Comparison of ENCODE assay signal across 21 cellular contexts in genomic region chr3:153602801-153603200, GRCh38.
DNase-seq lines count a peak whose midpoint lies in the region; ATAC-seq and TF ChIP-seq lines count a peak whose summit lies in the region.
"Had no signal": no experiment of that assay in that cellular context is flagged by ENCODE, and none has a peak within 500 bp of the region (broad histone marks: within the 10 kb centered on the region; RNA-seq: fewer than 3 reads in every experiment).

No MANE protein-coding gene starts in this region.

- no peak overlapping the region for H2AFZ ChIP-seq in GM23248

- H3K9me3 Mint-ChIP-seq in stimulated activated memory B cell treated with anti-CD40 and anti-IgM and Interleukin-4, amounts not matched to agents 10 μg/mL and 1 μg/mL and 100 μg/mL, for 72 hours: no peaks in the 10 kb centered on the region
- H3K9me3 Mint-ChIP-seq in naive thymus-derived CD4-positive, alpha-beta T cell: peaks cover 0 to 4% (median 0%) of the 10 kb centered on the region in 11 donors
- H3K9me3 Mint-ChIP-seq: CD4-positive, alpha-beta T cell; CD8-positive, alpha-beta memory T cell had no signal

- in situ Hi-C loops in GM23248 (cut with MboI): no loop called here

- H3K36me3 ChIP-seq in GM23248 (ENCODE audit: low read depth): no peaks in the 10 kb centered on the region
- no peaks in the 10 kb centered on the region for H3K36me3 ChIP-seq in naive thymus-derived CD4-positive, alpha-beta T cell (ENCODE audit: control insufficient read depth in 2 of 3, insufficient read depth in 3 of 3, low read length in 3 of 3)
- H3K36me3 ChIP-seq: BE2C; BLaER1 treated with 17β-estradiol and CSF1 and Interleukin-3, amounts not matched to agents 10 nM and 100 nM had no signal

- peaks cover 15% of the 10 kb centered on the region for H3K27me3 Mint-ChIP-seq in stimulated activated memory B cell treated with anti-CD40 and anti-IgM and Interleukin-4, amounts not matched to agents 10 μg/mL and 1 μg/mL and 100 μg/mL, for 72 hours
- H3K27me3 Mint-ChIP-seq in naive thymus-derived CD4-positive, alpha-beta T cell: peaks cover 0 to 17% (median 0%) of the 10 kb centered on the region in 5 donors
- H3K27me3 Mint-ChIP-seq: CD4-positive, alpha-beta T cell had no signal

- CTCF ChIA-PET in naive thymus-derived CD4-positive, alpha-beta T cell (lab: Charles Lee): no interaction called here

- H3F3A ChIP-seq in GM23248 (ENCODE audit: insufficient read depth): no peaks in the 10 kb centered on the region

- H3K9me2 ChIP-seq in GM23248 (ENCODE audit: insufficient read depth): no peaks in the 10 kb centered on the region

- no peaks in the 10 kb centered on the region for H3K79me2 ChIP-seq in GM23248 (ENCODE audit: insufficient read depth)

- H3K9ac ChIP-seq in GM23248: no peak overlapping the region
- H3K9ac ChIP-seq: BLaER1 treated with 17β-estradiol and CSF1 and Interleukin-3, amounts not matched to agents 10 nM and 100 nM had no signal

- H3K36me3 Mint-ChIP-seq in stimulated activated memory B cell treated with anti-CD40 and anti-IgM and Interleukin-4, amounts not matched to agents 10 μg/mL and 1 μg/mL and 100 μg/mL, for 72 hours: no peaks in the 10 kb centered on the region
- peaks cover 0 to 3% (median 0%) of the 10 kb centered on the region in 5 donors for H3K36me3 Mint-ChIP-seq in naive thymus-derived CD4-positive, alpha-beta T cell
- H3K36me3 Mint-ChIP-seq: CD14-positive monocyte; CD8-positive, alpha-beta memory T cell had no signal

- no peak overlapping the region for H3K4me3 Mint-ChIP-seq in stimulated activated memory B cell treated with anti-CD40 and anti-IgM and Interleukin-4, amounts not matched to agents 10 μg/mL and 1 μg/mL and 100 μg/mL, for 72 hours
- no peak overlapping the region for H3K4me3 Mint-ChIP-seq in naive thymus-derived CD4-positive, alpha-beta T cell
- H3K4me3 Mint-ChIP-seq: CD14-positive monocyte; CD4-positive, alpha-beta T cell; CD8-positive, alpha-beta memory T cell had no signal

- no peaks in the 10 kb centered on the region for H4K20me1 ChIP-seq in GM23248 (ENCODE audit: insufficient read depth)
- H4K20me1 ChIP-seq: BLaER1 treated with 17β-estradiol and CSF1 and Interleukin-3, amounts not matched to agents 10 nM and 100 nM had no signal

- H3K4me3 ChIP-seq in AG10803 (ENCODE audit: low read length): no peak overlapping the region
- no peak overlapping the region for H3K4me3 ChIP-seq in GM23248
- no peak overlapping the region for H3K4me3 ChIP-seq in fibroblast of mammary gland (ENCODE audit: control insufficient read depth, low read depth, low read length)
- H3K4me3 ChIP-seq in naive thymus-derived CD4-positive, alpha-beta T cell (ENCODE audit: low read length): no peak overlapping the region
- H3K4me3 ChIP-seq: A549; BLaER1 treated with 17β-estradiol and CSF1 and Interleukin-3, amounts not matched to agents 10 nM and 100 nM had no signal

- H3K27ac ChIP-seq in GM23248: no peak overlapping the region
- no peak overlapping the region for H3K27ac ChIP-seq in naive thymus-derived CD4-positive, alpha-beta T cell (ENCODE audit: low read depth, low read length)
- H3K27ac ChIP-seq: A549; BLaER1 treated with 17β-estradiol and CSF1 and Interleukin-3, amounts not matched to agents 10 nM and 100 nM had no signal

- H3K4me1 ChIP-seq in GM23248 (ENCODE audit: insufficient read depth): peaks cover 25% of the 10 kb centered on the region
- H3K4me1 ChIP-seq in naive thymus-derived CD4-positive, alpha-beta T cell (ENCODE audit: control insufficient read depth in 2 of 2, insufficient read depth in 2 of 2, low read length in 2 of 2): no peaks in the 10 kb centered on the region
- H3K4me1 ChIP-seq: A549, BE2C had no signal

- no peaks in the 10 kb centered on the region for H3K9me3 ChIP-seq in GM23248 (ENCODE audit: low read depth)
- H3K9me3 ChIP-seq in naive thymus-derived CD4-positive, alpha-beta T cell (ENCODE audit: control insufficient read depth in 2 of 3, low read length in 3 of 3): no peaks in the 10 kb centered on the region
- H3K9me3 ChIP-seq: A549; BE2C; BLaER1 treated with 17β-estradiol and CSF1 and Interleukin-3, amounts not matched to agents 10 nM and 100 nM had no signal

- H3K4me2 ChIP-seq in GM23248 (ENCODE audit: unreplicated experiment): no peak overlapping the region
- H3K4me2 ChIP-seq: A549; BLaER1 treated with 17β-estradiol and CSF1 and Interleukin-3, amounts not matched to agents 10 nM and 100 nM had no signal

- no peaks in the 10 kb centered on the region for H3K4me1 Mint-ChIP-seq in stimulated activated memory B cell treated with anti-CD40 and anti-IgM and Interleukin-4, amounts not matched to agents 10 μg/mL and 1 μg/mL and 100 μg/mL, for 72 hours
- peaks cover 0 to 12% (median 6%) of the 10 kb centered on the region in 7 donors for H3K4me1 Mint-ChIP-seq in naive thymus-derived CD4-positive, alpha-beta T cell

- H3K27ac Mint-ChIP-seq in stimulated activated memory B cell treated with anti-CD40 and anti-IgM and Interleukin-4, amounts not matched to agents 10 μg/mL and 1 μg/mL and 100 μg/mL, for 72 hours: no peak overlapping the region
- no peak overlapping the region for H3K27ac Mint-ChIP-seq in naive thymus-derived CD4-positive, alpha-beta T cell
- H3K27ac Mint-ChIP-seq: CD14-positive monocyte; CD4-positive, alpha-beta T cell; CD8-positive, alpha-beta memory T cell had no signal

- intact Hi-C loops in naive thymus-derived CD4-positive, alpha-beta T cell (cut with micrococcal nuclease): no loop called here

- TF ChIP-seq CTCF in AG10803 (conservative IDR thresholded peaks at IDR 0.05; ENCODE audit: low read length) (no peak), fibroblast of mammary gland (conservative IDR thresholded peaks at IDR 0.05; ENCODE audit: control insufficient read depth, insufficient read depth, low read depth, low read length) (no peak)

- POLR2A ChIA-PET in naive thymus-derived CD4-positive, alpha-beta T cell (lab: Charles Lee): no interaction called here

- WGBS in GM23248 (ENCODE audit: low coverage in 1 of 2, low lambda C conversion rate in 2 of 2, missing lambda C conversion rate in 2 of 2), 2 experiments: 74 to 94% methylated on average over 1 of the region's 1 CpG

- peak; percentile 18 for ATAC-seq in stimulated activated memory B cell treated with anti-CD40 and anti-IgM and Interleukin-4, amounts not matched to agents 10 μg/mL and 1 μg/mL and 100 μg/mL, for 72 hours
- ATAC-seq in HG03045 (IDR thresholded peaks at IDR 0.05; ENCODE audit: unreplicated experiment): no peak
- ATAC-seq in naive thymus-derived CD4-positive, alpha-beta T cell: no peak
- ATAC-seq: A549 had no signal

- no peaks in the 10 kb centered on the region for H3K27me3 ChIP-seq in GM23248 (replicated peaks; ENCODE audit: insufficient read depth)
- H3K27me3 ChIP-seq in naive thymus-derived CD4-positive, alpha-beta T cell (ENCODE audit: control insufficient read depth in 2 of 2, insufficient read depth in 2 of 2, low read length in 2 of 2): no peaks in the 10 kb centered on the region
- H3K27me3 ChIP-seq: BE2C; BLaER1 treated with 17β-estradiol and CSF1 and Interleukin-3, amounts not matched to agents 10 nM and 100 nM had no signal

- DNase-seq in AG10803 (ENCODE audit: low read depth) (peak; percentile 53), GM23248 (peak; percentile 13), fibroblast of mammary gland (ENCODE audit: low read depth) (peak; percentile 34), NCI-H2196 (lab: John Stamatoyannopoulos, UW; ENCODE audit: unreplicated experiment) (no peak)
- DNase-seq in naive thymus-derived CD4-positive, alpha-beta T cell: no peak
- DNase-seq: 8988T; ACHN; AML-193; BE2C; CD4-positive, alpha-beta T cell; CD8-positive, alpha-beta memory T cell; DMS 273 treated with DMSO at 0.1 percent for 48 hours; DMS79; GF-D8; H7; HCEC 1CT had no signal

Comparison
In these comparisons a context has a peak if more than half of its experiments do, and no peak if none do; other contexts are left out.
1. DNase-seq: peak in AG10803 (single experiment), GM23248 (single experiment) and fibroblast of mammary gland (single experiment); none in NCI-H2196 (single experiment) and naive thymus-derived CD4-positive, alpha-beta T cell (0 of 9).